In genomic region chr7:3089493-3089892, GRCh38 we compare ENCODE assay signal across 8 cellular contexts. TPM values are rescaled to one million over a fixed set of nuclear protein-coding genes. Genes with fewer than 3 reads are reported as not detected.
DNase-seq lines count a peak whose midpoint lies in the region; ATAC-seq and TF ChIP-seq lines count a peak whose summit lies in the region.

No MANE protein-coding gene starts in this region.

- DNase-seq in GM10248 (ENCODE audit: extremely low spot score) (no peak), LNCaP clone FGC (ENCODE audit: low read depth) (no peak), chondrocyte (ENCODE audit: low spot score) (no peak), cortex of kidney (lab: John Stamatoyannopoulos, UW) (no peak), HPDE6-E6E7 (ENCODE audit: extremely low spot score) (no peak), mucosa of descending colon (no peak)
- no peak for DNase-seq in stimulated activated CD4-positive, alpha-beta T cell treated with anti-CD3 and anti-CD28 coated beads, Interleukin-4, amount 100 ng/mL, for 1 hour

- no peaks in the 10 kb centered on the region for H3K9me3 ChIP-seq in mucosa of descending colon

- H3K27me3 Mint-ChIP-seq in chondrocyte (ENCODE audit: low read depth) (no peaks in the 10 kb centered on the region), nephron (ENCODE audit: low read depth) (peaks cover 14% of the 10 kb centered on the region)

- TF ChIP-seq CTCF in GM10248 (IDR thresholded peaks at IDR 0.05; ENCODE audit: control extremely low read depth, extremely low read depth, low read depth, missing control alignments) (peak; percentile 43), LNCaP clone FGC (IDR thresholded peaks at IDR 0.05; ENCODE audit: control insufficient read depth, extremely low read depth, insufficient read depth) (peak; percentile 22; the same call in 1 of the 2 replicates), chondrocyte (IDR thresholded peaks at IDR 0.05) (peak; percentile 73), nephron (IDR thresholded peaks at IDR 0.05; ENCODE audit: unreplicated experiment in 3 of 3) (peak; percentile 49 to 56 (median 51)), mucosa of descending colon (IDR thresholded peaks at IDR 0.05) (no peak)

- H3K4me3 ChIP-seq in LNCaP clone FGC (ENCODE audit: low read depth, low read length) (no peak overlapping the region), mucosa of descending colon (no peak overlapping the region)

- no peaks in the 10 kb centered on the region for H3K36me3 Mint-ChIP-seq in chondrocyte (ENCODE audit: low read depth)
- H3K36me3 Mint-ChIP-seq in nephron (ENCODE audit: low read depth) = no peaks in the 10 kb centered on the region

- no peak for ATAC-seq in mucosa of descending colon

- no peak overlapping the region for H3K4me3 Mint-ChIP-seq in chondrocyte (ENCODE audit: unreplicated experiment)
- no peak overlapping the region for H3K4me3 Mint-ChIP-seq in nephron

- no peaks in the 10 kb centered on the region for H3K4me1 ChIP-seq in mucosa of descending colon (ENCODE audit: low read depth)

- CTCF ChIA-PET in GM10248 (lab: Yijun Ruan, JAX) = interaction anchor here (0.9 to 6.1 kb wide), 13 partner anchors 9 to 390 kb away, joined by 3 to 33 read pairs (median 6); no protein-coding TSS in a partner anchor

- H3K9me3 Mint-ChIP-seq in chondrocyte (ENCODE audit: low read depth) (no peaks in the 10 kb centered on the region), nephron (no peaks in the 10 kb centered on the region)

- H3K27ac Mint-ChIP-seq in chondrocyte (ENCODE audit: unreplicated experiment) (no peak overlapping the region), nephron (no peak overlapping the region)

- no peaks in the 10 kb centered on the region for H3K36me3 ChIP-seq in mucosa of descending colon (ENCODE audit: low read depth)

- intact Hi-C loops in mucosa of descending colon (cut with DNase I, micrococcal nuclease) = no loop called here

- H3K4me1 Mint-ChIP-seq in chondrocyte (ENCODE audit: low read depth) = peaks cover 22% of the 10 kb centered on the region
- no peaks in the 10 kb centered on the region for H3K4me1 Mint-ChIP-seq in nephron

- POLR2A ChIA-PET in GM10248 (lab: Yijun Ruan, JAX) = no interaction called here

RNA-seq across cellular contexts. Expression of gene CARD11, which starts 45.8 kb away (rescaled TPM):
- total RNA-seq in chondrocyte (0.39 to 1.8 TPM (median 1.7 TPM) in 3 replicates), mucosa of descending colon (1 to 10 TPM; 1.6 to 3.2 (median 3.2) TPM)
